In the genomic region with DNA sequence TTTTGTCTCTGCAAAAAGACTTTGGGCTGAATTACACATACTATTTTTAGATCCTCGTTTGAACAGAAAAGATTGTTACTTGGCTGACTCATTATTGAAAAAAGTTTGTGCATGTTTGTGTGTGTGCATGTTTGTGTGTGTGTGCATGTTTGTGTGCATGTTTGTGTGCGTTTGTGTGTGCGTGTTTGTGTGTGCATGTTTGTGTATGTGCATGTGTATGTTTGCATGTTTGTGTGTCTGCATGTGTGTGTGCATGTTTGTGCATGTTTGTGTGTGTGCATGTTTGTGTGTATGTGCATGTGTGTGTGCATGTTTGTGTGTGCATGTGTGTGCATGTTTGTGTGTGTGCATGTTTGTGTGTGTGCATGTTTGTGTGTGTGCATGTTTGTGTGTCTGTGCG, we compare ENCODE assay signal across 25 cellular contexts.
"Had no signal": no experiment of that assay in that cellular context is flagged by ENCODE, and none has a peak within 500 bp of the region (broad histone marks: within the 10 kb centered on the region; RNA-seq: fewer than 3 reads in every experiment).

No MANE protein-coding gene starts in this region.

- H3K27me3 ChIP-seq: hepatocyte, neutrophil, pancreas, right atrium auricular region, thyroid gland had no signal

- H3K4me2 ChIP-seq: hepatocyte had no signal

- ATAC-seq: activated CD4-positive, CD25-positive, alpha-beta regulatory T cell treated with anti-CD3 and anti-CD28 coated beads, Interleukin-2, amount 50 U/mL, for 24 hours; activated T-cell treated with anti-CD3 and anti-CD28 coated beads, Interleukin-2, amount 50 U/mL, for 72 hours; natural killer cell treated with Interleukin-12 subunit alpha and Interleukin-12 subunit beta and Interleukin-15 and Interleukin-18, amount 100 ng/mL, for 72 hours; pancreas; psoas muscle had no signal

- H3K9me3 ChIP-seq: left ventricle myocardium inferior, neutrophil, pancreas, psoas muscle, right atrium auricular region, thyroid gland had no signal

- H3K36me3 ChIP-seq: left ventricle myocardium inferior, neutrophil, pancreas, right atrium auricular region, thyroid gland had no signal

- H3K4me1 ChIP-seq: left ventricle myocardium inferior, pancreas, psoas muscle, right atrium auricular region, thyroid gland had no signal

- H3K79me2 ChIP-seq: hepatocyte had no signal

- FAIRE-seq: frontal cortex, pancreas had no signal

- H3K27ac ChIP-seq: hepatocyte, left ventricle myocardium inferior, neutrophil, pancreas, psoas muscle, right atrium auricular region, thyroid gland, VCaP had no signal

- H3K4me3 ChIP-seq: hepatocyte, left ventricle myocardium inferior, pancreas, psoas muscle, right atrium auricular region, thyroid gland had no signal

- DNase-seq: activated CD4-positive, alpha-beta memory T cell treated with anti-CD3 and anti-CD28 coated beads, Interleukin-2, amount 10 ng/mL, durations not matched to agents 7 days and 5 days; activated CD4-positive, alpha-beta T cell treated with anti-CD3 and anti-CD28 coated beads, Interleukin-2, amount 10 ng/mL, durations not matched to agents 24 days and 14 days; activated effector memory CD4-positive, alpha-beta T cell treated with Interleukin-2 at 50 U/mL for 16 hours; activated naive CD4-positive, alpha-beta T cell treated with anti-CD3 and anti-CD28 coated beads for 36 hours; activated naive CD8-positive, alpha-beta T cell treated with anti-CD3 and anti-CD28 coated beads, Interleukin-2, amount 10 ng/mL, durations not matched to agents 7 days and 5 days; activated T-cell treated with anti-CD3 and anti-CD28 coated beads, Interleukin-2, amount 50 U/mL, for 72 hours; amygdala; central memory CD4-positive, alpha-beta T cell; effector memory CD4-positive, alpha-beta T cell; glutamatergic neuron; left ventricle myocardium inferior; mammary epithelial cell; midbrain; pancreas; psoas muscle; stimulated activated CD4-positive, alpha-beta T cell treated with anti-CD3 and anti-CD28 coated beads, Interleukin-1b, Interleukin-23, amount 100 ng/mL, for 48 hours; substantia nigra; thyroid gland had no signal

- H2AFZ ChIP-seq: hepatocyte had no signal
